In genomic region chr12:124842800-124843510, GRCh38 we compare ENCODE assay signal across 14 cellular contexts. TPM values are rescaled to one million over a fixed set of nuclear protein-coding genes. Genes with fewer than 3 reads are reported as not detected.
DNase-seq lines count a peak whose midpoint lies in the region; ATAC-seq and TF ChIP-seq lines count a peak whose summit lies in the region.
"Had no signal": no experiment of that assay in that cellular context is flagged by ENCODE, and none has a peak within 500 bp of the region (broad histone marks: within the 10 kb centered on the region; RNA-seq: fewer than 3 reads in every experiment).

No MANE protein-coding gene starts in this region.

- H3K4me1 ChIP-seq in Caco-2 (peaks cover 10% of the 10 kb centered on the region), breast epithelium (peaks cover 0 to 5% of the 10 kb centered on the region in 2 donors), right lobe of liver (peaks cover 0 to 48% (median 23%) of the 10 kb centered on the region in 4 donors), smooth muscle cell (ENCODE audit: low read depth) (peaks cover 14% of the 10 kb centered on the region)

- H3K79me2 ChIP-seq in smooth muscle cell (ENCODE audit: low read depth): no peaks in the 10 kb centered on the region

- no peaks in the 10 kb centered on the region for H3K9me3 Mint-ChIP-seq in Caco-2 (ENCODE audit: unreplicated experiment)
- no peaks in the 10 kb centered on the region for H3K9me3 Mint-ChIP-seq in T-cell

- H4K20me1 ChIP-seq in smooth muscle cell (ENCODE audit: low read depth): no peaks in the 10 kb centered on the region

- peak in 2 of 4 donors; percentile 2 to 4 for ATAC-seq in right lobe of liver
- no peak for ATAC-seq in T-cell (replicated peaks in 1 of 4)
- ATAC-seq: K562 had no signal

- POLR2A ChIA-PET in Caco-2 (lab: Charles Lee) (interaction anchor here (0.6 kb wide), 1 partner anchor 1800 kb away, joined by 4 read pairs; no protein-coding TSS in a partner anchor), T-cell (lab: Charles Lee) (no interaction called here)

- H3K36me3 ChIP-seq in Caco-2 (ENCODE audit: control insufficient read depth, insufficient read depth, low read length) (no peaks in the 10 kb centered on the region; the same call in 1 of the 2 replicates), breast epithelium (no peaks in the 10 kb centered on the region), right lobe of liver (no peaks in the 10 kb centered on the region), smooth muscle cell (ENCODE audit: low read depth) (no peaks in the 10 kb centered on the region)
- H3K36me3 ChIP-seq: Peyer's patch had no signal

- H2AFZ ChIP-seq in smooth muscle cell (ENCODE audit: low read depth): peak overlapping the region; percentile 62

- H3K27ac Mint-ChIP-seq in Caco-2 (ENCODE audit: unreplicated experiment): peak overlapping the region; percentile 48
- H3K27ac Mint-ChIP-seq in T-cell: no peak overlapping the region

- H3K4me1 Mint-ChIP-seq in Caco-2 (ENCODE audit: low read depth, unreplicated experiment): peaks cover 7% of the 10 kb centered on the region
- H3K4me1 Mint-ChIP-seq in T-cell: no peaks in the 10 kb centered on the region

- TF ChIP-seq CTCF in Caco-2 (IDR thresholded peaks at IDR 0.05; ENCODE audit: insufficient read depth in 1 of 2, low read depth in 1 of 2, low read length in 1 of 2, severe bottlenecking in 1 of 2, unreplicated experiment in 1 of 2): no peak
- TF ChIP-seq CTCF in breast epithelium (IDR thresholded peaks at IDR 0.05): no peak
- TF ChIP-seq CTCF in right lobe of liver (IDR thresholded peaks at IDR 0.05): no peak
- TF ChIP-seq CTCF in smooth muscle cell (IDR thresholded peaks at IDR 0.05; ENCODE audit: borderline replicate concordance, insufficient read depth, poor library complexity, severe bottlenecking): no peak
- no peak for TF ChIP-seq CTCF in lower leg skin (IDR thresholded peaks at IDR 0.05)

- CTCF ChIA-PET in Caco-2 (lab: Charles Lee) (no interaction called here), T-cell (lab: Charles Lee) (no interaction called here)

- DNase-seq in Caco-2 (no peak), breast epithelium (ENCODE audit: low spot score in 2 of 2) (no peak), right lobe of liver (no peak), smooth muscle cell (lab: John Stamatoyannopoulos, UW; ENCODE audit: unreplicated experiment) (no peak), DMS 273 treated with DMSO at 0.1 percent for 48 hours (lab: John Stamatoyannopoulos, UW) (no peak), NCI-H748 (lab: John Stamatoyannopoulos, UW; ENCODE audit: unreplicated experiment) (no peak), lower leg skin (ENCODE audit: low spot score in 2 of 2) (no peak), T-cell (no peak)
- DNase-seq: amygdala, islet precursor cell, NCI-H1436 treated with DMSO at 0.1 percent for 48 hours, Peyer's patch had no signal

- H3K9me3 ChIP-seq in Caco-2 (no peaks in the 10 kb centered on the region), breast epithelium (no peaks in the 10 kb centered on the region), right lobe of liver (no peaks in the 10 kb centered on the region), smooth muscle cell (replicated peaks; ENCODE audit: low read depth) (no peaks in the 10 kb centered on the region)
- H3K9me3 ChIP-seq: BE2C, Peyer's patch had no signal

- H3K27me3 Mint-ChIP-seq in Caco-2 (ENCODE audit: insufficient read depth, unreplicated experiment): no peaks in the 10 kb centered on the region
- H3K27me3 Mint-ChIP-seq in T-cell: no peaks in the 10 kb centered on the region

- H3K4me3 Mint-ChIP-seq in Caco-2 (ENCODE audit: unreplicated experiment) (no peak overlapping the region), T-cell (no peak overlapping the region)

- H3K27ac ChIP-seq in breast epithelium: peak overlapping the region; percentile 52 to 70
- H3K27ac ChIP-seq in right lobe of liver: peak overlapping the region; percentile 35 to 71 (median 40)
- H3K27ac ChIP-seq in smooth muscle cell (ENCODE audit: low read depth): no peak overlapping the region

- H3K36me3 Mint-ChIP-seq in Caco-2 (ENCODE audit: insufficient read depth, unreplicated experiment): peaks cover 32% of the 10 kb centered on the region
- no peaks in the 10 kb centered on the region for H3K36me3 Mint-ChIP-seq in T-cell

- no peak overlapping the region for H3K4me2 ChIP-seq in smooth muscle cell

- TF ChIP-seq POLR2A in breast epithelium (IDR thresholded peaks at IDR 0.05) (no peak), right lobe of liver (IDR thresholded peaks at IDR 0.05) (no peak), lower leg skin (IDR thresholded peaks at IDR 0.05) (no peak)

- peaks cover 4% of the 10 kb centered on the region for H3F3A ChIP-seq in smooth muscle cell (ENCODE audit: low read depth)

- no TSS peak for BruUV-seq in Caco-2 (replicated peaks; lab: Mats Ljungman, UMichigan)

- H3K9ac ChIP-seq in smooth muscle cell (ENCODE audit: low read depth): no peak overlapping the region

- H3K4me3 ChIP-seq in Caco-2 (ENCODE audit: low read depth, low read length) (no peak overlapping the region), breast epithelium (no peak overlapping the region), right lobe of liver (no peak overlapping the region), smooth muscle cell (no peak overlapping the region), lower leg skin (ENCODE audit: low read depth, poor library complexity, severe bottlenecking) (no peak overlapping the region)
- H3K4me3 ChIP-seq: K562, Peyer's patch had no signal

- 44% methylated on average over 12 of the region's 16 CpGs for WGBS in right lobe of liver (ENCODE audit: insufficient coverage, low coverage, low lambda C conversion rate, missing lambda C conversion rate)
- WGBS in smooth muscle cell (ENCODE audit: low lambda C conversion rate): 87% methylated on average over 16 of the region's 16 CpGs
- 44 to 50% methylated on average over 16 of the region's 16 CpGs for WGBS in lower leg skin, 2 donors

- intact Hi-C loops in Caco-2 (cut with micrococcal nuclease; ENCODE audit: unreplicated experiment) (no loop called here), breast epithelium (cut with DNase I; ENCODE audit: low total_unique reads) (no loop called here), right lobe of liver (cut with DNase I) (no loop called here), lower leg skin (cut with DNase I; ENCODE audit: low total_unique reads) (no loop called here)

- no peaks in the 10 kb centered on the region for H3K27me3 ChIP-seq in Caco-2 (replicated peaks; ENCODE audit: control insufficient read depth, insufficient read depth, low read length)
- no peaks in the 10 kb centered on the region for H3K27me3 ChIP-seq in breast epithelium
- no peaks in the 10 kb centered on the region for H3K27me3 ChIP-seq in right lobe of liver
- no peaks in the 10 kb centered on the region for H3K27me3 ChIP-seq in smooth muscle cell (ENCODE audit: low read depth)
- H3K27me3 ChIP-seq: BE2C, Peyer's patch had no signal

RNA-seq across cellular contexts. Expression of gene SCARB1, which starts 20.7 kb away (rescaled TPM):
- 104 and 106 TPM in 2 replicates for total RNA-seq in Caco-2 (2022)
- 10 to 100 TPM; 18.4 to 61.3 (median 20.2) TPM for total RNA-seq in breast epithelium
- 100 to 1,000 TPM; 128 to 359 (median 214) TPM for total RNA-seq in right lobe of liver
- 4.5 and 6.8 TPM in 2 replicates for total RNA-seq in smooth muscle cell
- polyA plus RNA-seq in smooth muscle cell: 10.1 and 16.9 TPM in 2 replicates
- total RNA-seq in lower leg skin: 10 to 100 TPM; 18.6 to 41.8 (median 26.7) TPM
- 1 to 10 TPM; 3.1 to 5.6 (median 4.5) TPM for total RNA-seq in T-cell
